In the genomic region with DNA sequence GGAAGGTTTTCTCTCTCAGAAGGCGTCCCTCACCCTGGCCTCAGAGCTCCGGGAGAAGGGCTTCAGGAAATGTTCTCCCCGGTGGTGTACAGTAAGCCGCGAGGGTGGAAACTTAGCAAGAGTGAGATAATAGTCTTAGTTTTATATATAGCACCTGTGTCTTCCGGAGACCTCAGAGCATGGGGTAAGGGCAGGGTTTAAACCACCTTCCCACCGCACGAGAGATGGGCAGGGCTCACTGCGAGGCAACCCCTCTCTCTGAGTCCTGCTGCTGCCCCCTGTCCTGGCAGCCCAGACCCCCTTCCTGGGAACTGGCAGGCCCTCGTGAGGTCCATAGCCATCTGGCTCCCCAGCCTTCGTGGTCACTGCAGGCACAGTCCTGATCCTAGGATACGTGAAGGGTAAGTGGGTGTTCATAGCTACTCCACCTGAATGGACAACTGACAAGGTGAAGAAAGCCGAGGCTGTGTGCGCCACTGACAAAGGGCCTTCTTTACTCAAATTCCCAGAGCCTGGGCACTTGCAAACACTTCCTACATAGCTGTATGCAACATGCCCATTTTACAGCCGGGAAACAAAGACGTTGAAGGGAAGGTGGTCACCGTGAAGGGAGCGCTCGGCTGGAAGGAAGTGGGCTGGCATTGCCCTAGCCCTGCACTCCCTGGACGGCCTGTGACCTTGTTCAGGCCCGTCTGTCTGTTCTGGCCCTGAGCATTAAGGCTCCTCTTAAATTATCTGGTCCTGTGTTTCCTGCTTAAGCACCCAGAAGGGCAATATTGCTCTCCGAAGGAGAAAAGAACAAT, we compare ENCODE assay signal across 8 cellular contexts. TPM values are rescaled to one million over a fixed set of nuclear protein-coding genes. Genes with fewer than 3 reads are reported as not detected.
A peak's percentile ranks its signal among the peaks of the same experiment; 100 is the strongest.
DNase-seq lines count a peak whose midpoint lies in the region; ATAC-seq and TF ChIP-seq lines count a peak whose summit lies in the region.

No MANE protein-coding gene starts in this region.

- H3K36me3 Mint-ChIP-seq in CD14-positive monocyte (peaks cover 39% of the 10 kb centered on the region in 2 donors), neural progenitor cell (peaks cover 15% of the 10 kb centered on the region)
- H3K36me3 Mint-ChIP-seq in activated naive CD8-positive, alpha-beta T cell treated with anti-CD3 and anti-CD28 coated beads, Interleukin-2, amount 50 U/mL, for 24 hours (ENCODE audit: low read depth): peaks cover 30% of the 10 kb centered on the region

- peaks cover 9 to 67% (median 32%) of the 10 kb centered on the region in 4 donors for H3K4me1 ChIP-seq in transverse colon
- peaks cover 9% of the 10 kb centered on the region for H3K4me1 ChIP-seq in neural progenitor cell
- H3K4me1 ChIP-seq in osteoblast (ENCODE audit: insufficient read depth, low read length): peaks cover 9% of the 10 kb centered on the region

- H3K36me3 ChIP-seq in transverse colon (no peaks in the 10 kb centered on the region), neural progenitor cell (no peaks in the 10 kb centered on the region), osteoblast (ENCODE audit: insufficient read depth, low read length) (no peaks in the 10 kb centered on the region)

- TF ChIP-seq CTCF in CD14-positive monocyte (IDR thresholded peaks at IDR 0.05): no peak
- TF ChIP-seq CTCF in transverse colon (IDR thresholded peaks at IDR 0.05): no peak
- TF ChIP-seq CTCF in neural progenitor cell (IDR thresholded peaks at IDR 0.05): no peak
- no peak for TF ChIP-seq CTCF in osteoblast (IDR thresholded peaks at IDR 0.05; ENCODE audit: extremely low read depth, low read depth, low read length)

- peak overlapping the region; percentile 55 to 95 (median 80) for H3K27ac ChIP-seq in transverse colon
- no peak overlapping the region for H3K27ac ChIP-seq in neural progenitor cell
- H3K27ac ChIP-seq in osteoblast (ENCODE audit: low read depth, low read length): no peak overlapping the region

- H2AFZ ChIP-seq in neural progenitor cell (replicated peaks): no peak overlapping the region
- no peak overlapping the region for H2AFZ ChIP-seq in osteoblast (ENCODE audit: low read length)

- H3K27ac Mint-ChIP-seq in CD14-positive monocyte (peak overlapping the region in 4 of 7 donors; percentile 6 to 49 (median 24)), neural progenitor cell (no peak overlapping the region)
- H3K27ac Mint-ChIP-seq in activated naive CD8-positive, alpha-beta T cell treated with anti-CD3 and anti-CD28 coated beads, Interleukin-2, amount 50 U/mL, for 24 hours: peak overlapping the region; percentile 93

- no peaks in the 10 kb centered on the region for H3K79me2 ChIP-seq in neural progenitor cell (ENCODE audit: low read depth)
- H3K79me2 ChIP-seq in osteoblast (ENCODE audit: insufficient read depth, low read length): no peaks in the 10 kb centered on the region

- ATAC-seq in GM19452 (IDR thresholded peaks at IDR 0.05; ENCODE audit: unreplicated experiment) (peak; percentile 81), HG03460 (IDR thresholded peaks at IDR 0.05; ENCODE audit: unreplicated experiment) (peak; percentile 78)
- peak; percentile 79 for ATAC-seq in activated naive CD8-positive, alpha-beta T cell treated with anti-CD3 and anti-CD28 coated beads, Interleukin-2, amount 50 U/mL, for 24 hours

- H4K20me1 ChIP-seq in neural progenitor cell (ENCODE audit: low read depth) (no peaks in the 10 kb centered on the region), osteoblast (ENCODE audit: insufficient read depth, low read length) (no peaks in the 10 kb centered on the region)

- no peak for DNase-seq in CD14-positive monocyte (ENCODE audit: low spot score)
- peak; percentile 59 for DNase-seq in activated naive CD8-positive, alpha-beta T cell treated with anti-CD3 and anti-CD28 coated beads, Interleukin-2, amount 50 U/mL, for 24 hours
- DNase-seq in transverse colon: no peak
- DNase-seq in neural progenitor cell (ENCODE audit: low spot score): no peak
- no peak for DNase-seq in DMS 273 treated with DMSO at 0.1 percent for 48 hours (lab: John Stamatoyannopoulos, UW)
- DNase-seq in osteoblast (ENCODE audit: insufficient read length, low spot score, missing footprints): no peak

- no peak overlapping the region for H3K4me2 ChIP-seq in neural progenitor cell
- H3K4me2 ChIP-seq in osteoblast (ENCODE audit: insufficient read depth, low read length): no peak overlapping the region

- H3K9ac ChIP-seq in neural progenitor cell: no peak overlapping the region

- H3F3A ChIP-seq in neural progenitor cell (ENCODE audit: low read depth): no peaks in the 10 kb centered on the region

- peaks cover 0 to 5% (median 0%) of the 10 kb centered on the region in 3 donors for H3K27me3 Mint-ChIP-seq in CD14-positive monocyte (ENCODE audit: low read depth in 3 of 3)
- no peaks in the 10 kb centered on the region for H3K27me3 Mint-ChIP-seq in activated naive CD8-positive, alpha-beta T cell treated with anti-CD3 and anti-CD28 coated beads, Interleukin-2, amount 50 U/mL, for 24 hours
- H3K27me3 Mint-ChIP-seq in neural progenitor cell (ENCODE audit: insufficient read depth, low read depth): peaks cover 4% of the 10 kb centered on the region

- H3K9me3 Mint-ChIP-seq in CD14-positive monocyte (peaks cover 4 to 10% (median 5%) of the 10 kb centered on the region in 7 donors), neural progenitor cell (peaks cover 2% of the 10 kb centered on the region)
- peaks cover 4% of the 10 kb centered on the region for H3K9me3 Mint-ChIP-seq in activated naive CD8-positive, alpha-beta T cell treated with anti-CD3 and anti-CD28 coated beads, Interleukin-2, amount 50 U/mL, for 24 hours

- intact Hi-C loops in CD14-positive monocyte (cut with micrococcal nuclease) (no loop called here), transverse colon (cut with DNase I; ENCODE audit: low total_unique reads) (no loop called here)

- TF ChIP-seq EP300 in transverse colon (IDR thresholded peaks at IDR 0.05; ENCODE audit: low read depth): no peak

- H3K4me1 Mint-ChIP-seq in CD14-positive monocyte: peaks cover 61% of the 10 kb centered on the region
- H3K4me1 Mint-ChIP-seq in activated naive CD8-positive, alpha-beta T cell treated with anti-CD3 and anti-CD28 coated beads, Interleukin-2, amount 50 U/mL, for 24 hours: peaks cover 96% of the 10 kb centered on the region
- peaks cover 31% of the 10 kb centered on the region for H3K4me1 Mint-ChIP-seq in neural progenitor cell

- WGBS in transverse colon (ENCODE audit: low coverage in 1 of 2), 2 donors: 65% methylated on average over 22 of the region's 22 CpGs; no CpG with 5 or more reads in 1 of the 2 donors

- H3K4me3 Mint-ChIP-seq in CD14-positive monocyte: peak overlapping the region; percentile 43 to 44
- peak overlapping the region; percentile 33 for H3K4me3 Mint-ChIP-seq in activated naive CD8-positive, alpha-beta T cell treated with anti-CD3 and anti-CD28 coated beads, Interleukin-2, amount 50 U/mL, for 24 hours
- H3K4me3 Mint-ChIP-seq in neural progenitor cell: no peak overlapping the region

- in situ Hi-C loops in transverse colon (cut with MboI; ENCODE audit: low pct_ligation_motif_present in 1 of 4, low pct_unique_long_range_greater_than_20kb in 1 of 4, low sequenced_read_pairs in 3 of 4): no loop called here

- H3K4me3 ChIP-seq in transverse colon (no peak overlapping the region), neural progenitor cell (no peak overlapping the region), osteoblast (ENCODE audit: insufficient read depth, low read length) (no peak overlapping the region)

- H3K27me3 ChIP-seq in transverse colon (no peaks in the 10 kb centered on the region), neural progenitor cell (no peaks in the 10 kb centered on the region), osteoblast (ENCODE audit: insufficient read depth, low read length) (no peaks in the 10 kb centered on the region)

- H3K9me3 ChIP-seq in transverse colon: no peaks in the 10 kb centered on the region
- no peaks in the 10 kb centered on the region for H3K9me3 ChIP-seq in neural progenitor cell (ENCODE audit: low read depth)
- H3K9me3 ChIP-seq in osteoblast (ENCODE audit: low read depth, low read length): no peaks in the 10 kb centered on the region

- no peak for TF ChIP-seq POLR2A in transverse colon (IDR thresholded peaks at IDR 0.05)

RNA-seq across cellular contexts. Expression of a gene that starts 26.9 kb away (rescaled TPM):
- polyA plus RNA-seq in CD14-positive monocyte: 10 to 100 TPM in 1 of 2 donors, 1 to 10 TPM in 1; 7.3 to 10.2 TPM
- 10 to 100 TPM; 14.3 to 57.6 (median 23.7) TPM for total RNA-seq in transverse colon
- 1.6 and 4.5 TPM in 2 replicates for total RNA-seq in neural progenitor cell (ENCODE audit: low replicate concordance)
- 6.2 and 7.1 TPM in 2 replicates for total RNA-seq in osteoblast

Comparison
In these comparisons a context has a peak if more than half of its experiments do, and no peak if none do; other contexts are left out.
1. H3K27ac ChIP-seq: peak in transverse colon (4 of 4); none in neural progenitor cell (single experiment) and osteoblast (single experiment).
2. Peak in every context shown above with its lines, with median percentiles within 50 percentile points of each other: ATAC-seq.